In the genomic region with DNA sequence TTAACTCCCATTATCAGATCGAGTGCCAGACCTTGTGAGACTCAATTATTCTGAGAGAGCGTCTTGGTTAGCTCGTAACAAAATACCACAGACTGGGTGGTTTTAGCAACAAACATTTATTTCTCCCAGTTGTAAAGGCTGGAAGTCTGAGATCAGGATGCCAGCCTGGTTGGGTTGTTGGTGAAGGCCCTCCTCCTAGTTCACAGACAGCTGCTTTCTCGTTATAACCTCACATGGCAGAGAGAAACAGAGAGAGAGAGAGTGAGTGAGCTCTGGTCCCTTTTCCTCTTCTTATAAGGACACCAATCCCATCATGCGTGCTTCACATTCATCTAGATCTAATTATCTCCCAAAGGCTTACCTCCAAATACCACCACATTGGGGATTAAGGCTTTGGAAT, we compare ENCODE assay signal across 1 cellular context.
TF ChIP-seq lines count a peak whose summit lies in the region.

No MANE protein-coding gene starts in this region.

TF ChIP-seq in GM23338, 12 proteins besides CTCF, POLR2A, EP300 and RAD21 (continued from another document):
- TF ChIP-seq EZH2 (IDR thresholded peaks at IDR 0.05; ENCODE audit: low read depth, unreplicated experiment) (no peak), ZNF331 (CRISPR knock-in tag; IDR thresholded peaks at IDR 0.05; ENCODE audit: low read depth) (no peak), CREB1 (CRISPR knock-in tag; IDR thresholded peaks at IDR 0.05; ENCODE audit: low read depth) (no peak), JUNB (IDR thresholded peaks at IDR 0.05; ENCODE audit: unreplicated experiment) (no peak), EZH2phosphoT487 (IDR thresholded peaks at IDR 0.05; ENCODE audit: unreplicated experiment) (no peak), ZNF114 (CRISPR knock-in tag; IDR thresholded peaks at IDR 0.05) (no peak), STAT1 (IDR thresholded peaks at IDR 0.05; ENCODE audit: unreplicated experiment) (no peak), NANOG (IDR thresholded peaks at IDR 0.05; ENCODE audit: borderline replicate concordance) (no peak), POLR2AphosphoS5 (IDR thresholded peaks at IDR 0.05; ENCODE audit: low read depth) (no peak)
- TF ChIP-seq, protein P1, sequence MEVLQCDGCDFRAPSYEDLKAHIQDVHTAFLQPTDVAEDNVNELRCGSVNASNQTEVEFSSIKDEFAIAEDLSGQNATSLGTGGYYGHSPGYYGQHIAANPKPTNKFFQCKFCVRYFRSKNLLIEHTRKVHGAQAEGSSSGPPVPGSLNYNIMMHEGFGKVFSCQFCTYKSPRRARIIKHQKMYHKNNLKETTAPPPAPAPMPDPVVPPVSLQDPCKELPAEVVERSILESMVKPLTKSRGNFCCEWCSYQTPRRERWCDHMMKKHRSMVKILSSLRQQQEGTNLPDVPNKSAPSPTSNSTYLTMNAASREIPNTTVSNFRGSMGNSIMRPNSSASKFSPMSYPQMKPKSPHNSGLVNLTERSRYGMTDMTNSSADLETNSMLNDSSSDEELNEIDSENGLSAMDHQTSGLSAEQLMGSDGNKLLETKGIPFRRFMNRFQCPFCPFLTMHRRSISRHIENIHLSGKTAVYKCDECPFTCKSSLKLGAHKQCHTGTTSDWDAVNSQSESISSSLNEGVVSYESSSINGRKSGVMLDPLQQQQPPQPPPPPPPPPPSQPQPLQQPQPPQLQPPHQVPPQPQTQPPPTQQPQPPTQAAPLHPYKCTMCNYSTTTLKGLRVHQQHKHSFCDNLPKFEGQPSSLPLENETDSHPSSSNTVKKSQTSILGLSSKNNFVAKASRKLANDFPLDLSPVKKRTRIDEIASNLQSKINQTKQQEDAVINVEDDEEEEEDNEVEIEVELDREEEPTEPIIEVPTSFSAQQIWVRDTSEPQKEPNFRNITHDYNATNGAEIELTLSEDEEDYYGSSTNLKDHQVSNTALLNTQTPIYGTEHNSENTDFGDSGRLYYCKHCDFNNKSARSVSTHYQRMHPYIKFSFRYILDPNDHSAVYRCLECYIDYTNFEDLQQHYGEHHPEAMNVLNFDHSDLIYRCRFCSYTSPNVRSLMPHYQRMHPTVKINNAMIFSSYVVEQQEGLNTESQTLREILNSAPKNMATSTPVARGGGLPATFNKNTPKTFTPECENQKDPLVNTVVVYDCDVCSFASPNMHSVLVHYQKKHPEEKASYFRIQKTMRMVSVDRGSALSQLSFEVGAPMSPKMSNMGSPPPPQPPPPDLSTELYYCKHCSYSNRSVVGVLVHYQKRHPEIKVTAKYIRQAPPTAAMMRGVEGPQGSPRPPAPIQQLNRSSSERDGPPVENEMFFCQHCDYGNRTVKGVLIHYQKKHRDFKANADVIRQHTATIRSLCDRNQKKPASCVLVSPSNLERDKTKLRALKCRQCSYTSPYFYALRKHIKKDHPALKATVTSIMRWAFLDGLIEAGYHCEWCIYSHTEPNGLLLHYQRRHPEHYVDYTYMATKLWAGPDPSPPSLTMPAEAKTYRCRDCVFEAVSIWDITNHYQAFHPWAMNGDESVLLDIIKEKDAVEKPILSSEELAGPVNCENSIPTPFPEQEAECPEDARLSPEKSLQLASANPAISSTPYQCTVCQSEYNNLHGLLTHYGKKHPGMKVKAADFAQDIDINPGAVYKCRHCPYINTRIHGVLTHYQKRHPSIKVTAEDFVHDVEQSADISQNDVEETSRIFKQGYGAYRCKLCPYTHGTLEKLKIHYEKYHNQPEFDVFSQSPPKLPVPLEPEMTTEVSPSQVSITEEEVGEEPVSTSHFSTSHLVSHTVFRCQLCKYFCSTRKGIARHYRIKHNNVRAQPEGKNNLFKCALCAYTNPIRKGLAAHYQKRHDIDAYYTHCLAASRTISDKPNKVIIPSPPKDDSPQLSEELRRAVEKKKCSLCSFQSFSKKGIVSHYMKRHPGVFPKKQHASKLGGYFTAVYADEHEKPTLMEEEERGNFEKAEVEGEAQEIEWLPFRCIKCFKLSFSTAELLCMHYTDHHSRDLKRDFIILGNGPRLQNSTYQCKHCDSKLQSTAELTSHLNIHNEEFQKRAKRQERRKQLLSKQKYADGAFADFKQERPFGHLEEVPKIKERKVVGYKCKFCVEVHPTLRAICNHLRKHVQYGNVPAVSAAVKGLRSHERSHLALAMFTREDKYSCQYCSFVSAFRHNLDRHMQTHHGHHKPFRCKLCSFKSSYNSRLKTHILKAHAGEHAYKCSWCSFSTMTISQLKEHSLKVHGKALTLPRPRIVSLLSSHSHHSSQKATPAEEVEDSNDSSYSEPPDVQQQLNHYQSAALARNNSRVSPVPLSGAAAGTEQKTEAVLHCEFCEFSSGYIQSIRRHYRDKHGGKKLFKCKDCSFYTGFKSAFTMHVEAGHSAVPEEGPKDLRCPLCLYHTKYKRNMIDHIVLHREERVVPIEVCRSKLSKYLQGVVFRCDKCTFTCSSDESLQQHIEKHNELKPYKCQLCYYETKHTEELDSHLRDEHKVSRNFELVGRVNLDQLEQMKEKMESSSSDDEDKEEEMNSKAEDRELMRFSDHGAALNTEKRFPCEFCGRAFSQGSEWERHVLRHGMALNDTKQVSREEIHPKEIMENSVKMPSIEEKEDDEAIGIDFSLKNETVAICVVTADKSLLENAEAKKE (CRISPR knock-in tag; IDR thresholded peaks at IDR 0.05): no peak
- TF ChIP-seq, protein P2, sequence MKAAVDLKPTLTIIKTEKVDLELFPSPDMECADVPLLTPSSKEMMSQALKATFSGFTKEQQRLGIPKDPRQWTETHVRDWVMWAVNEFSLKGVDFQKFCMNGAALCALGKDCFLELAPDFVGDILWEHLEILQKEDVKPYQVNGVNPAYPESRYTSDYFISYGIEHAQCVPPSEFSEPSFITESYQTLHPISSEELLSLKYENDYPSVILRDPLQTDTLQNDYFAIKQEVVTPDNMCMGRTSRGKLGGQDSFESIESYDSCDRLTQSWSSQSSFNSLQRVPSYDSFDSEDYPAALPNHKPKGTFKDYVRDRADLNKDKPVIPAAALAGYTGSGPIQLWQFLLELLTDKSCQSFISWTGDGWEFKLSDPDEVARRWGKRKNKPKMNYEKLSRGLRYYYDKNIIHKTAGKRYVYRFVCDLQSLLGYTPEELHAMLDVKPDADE (IDR thresholded peaks at IDR 0.05): no peak
